Comparison of ENCODE assay signal across 15 cellular contexts in the genomic region with DNA sequence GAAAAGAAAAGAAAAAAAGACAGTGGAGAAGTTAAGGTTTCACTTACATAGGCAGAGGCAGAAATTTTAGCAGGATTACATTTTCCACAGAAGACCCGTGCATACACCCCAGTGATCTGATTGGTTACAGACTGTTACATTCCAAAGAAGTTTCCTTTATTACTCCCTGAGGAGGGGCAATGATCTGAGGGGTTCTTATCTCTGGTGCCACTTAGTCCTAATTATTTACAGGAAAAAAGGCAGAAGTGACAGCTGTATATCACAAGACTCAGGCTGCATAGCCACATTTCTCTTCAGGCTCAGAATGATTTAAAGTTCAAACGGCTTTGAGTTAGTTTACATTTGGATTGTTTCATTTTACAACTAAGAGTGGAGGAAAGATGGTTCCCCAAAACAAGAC. TPM values are rescaled to one million over a fixed set of nuclear protein-coding genes. Genes with fewer than 3 reads are reported as not detected.
DNase-seq lines count a peak whose midpoint lies in the region; ATAC-seq and TF ChIP-seq lines count a peak whose summit lies in the region.
"Had no signal": no experiment of that assay in that cellular context is flagged by ENCODE, and none has a peak within 500 bp of the region (broad histone marks: within the 10 kb centered on the region; RNA-seq: fewer than 3 reads in every experiment).

No MANE protein-coding gene starts in this region.

- no peaks in the 10 kb centered on the region for H3K9me3 ChIP-seq in Caco-2
- no peaks in the 10 kb centered on the region for H3K9me3 ChIP-seq in SK-N-MC (ENCODE audit: low read depth, low read length)
- H3K9me3 ChIP-seq in mesodermal cell (ENCODE audit: control insufficient read depth, low read length), result no peaks in the 10 kb centered on the region
- H3K9me3 ChIP-seq in thyroid gland, result no peaks in the 10 kb centered on the region
- H3K9me3 ChIP-seq: MG63 had no signal

- H3K27me3 Mint-ChIP-seq in Caco-2 (ENCODE audit: insufficient read depth, unreplicated experiment), result no peaks in the 10 kb centered on the region
- H3K27me3 Mint-ChIP-seq: B cell had no signal

- no peak for ATAC-seq in HG03175 (IDR thresholded peaks at IDR 0.05; ENCODE audit: unreplicated experiment)
- ATAC-seq in GM21619 (IDR thresholded peaks at IDR 0.05; ENCODE audit: unreplicated experiment), result no peak
- ATAC-seq: CD8-positive, alpha-beta T cell had no signal

- no peaks in the 10 kb centered on the region for H3K36me3 Mint-ChIP-seq in Caco-2 (ENCODE audit: insufficient read depth, unreplicated experiment)
- H3K36me3 Mint-ChIP-seq: CD8-positive, alpha-beta T cell had no signal

- CTCF ChIA-PET in Caco-2 (lab: Charles Lee), result no interaction called here

- no peak for TF ChIP-seq POLR2A in thyroid gland (IDR thresholded peaks at IDR 0.05)

- DNase-seq in Caco-2 (peak in 1 of 2 experiments; percentile 43), SK-N-MC (ENCODE audit: low read depth, low spot score) (no peak), thyroid gland (no peak), UCSD-AML1 (lab: John Stamatoyannopoulos, UW; ENCODE audit: unreplicated experiment) (no peak)
- no peak for DNase-seq in activated effector memory CD4-positive, alpha-beta T cell treated with Interleukin-2 at 50 U/mL for 16 hours
- DNase-seq: CD8-positive, alpha-beta T cell; KG1; NCI-H187 treated with DMSO at 0.1 percent for 48 hours; NCI-H446; Right ventricle myocardium superior had no signal

- POLR2A ChIA-PET in Caco-2 (lab: Charles Lee), result no interaction called here

- H3K4me3 ChIP-seq in Caco-2 (ENCODE audit: low read depth, low read length) (no peak overlapping the region), SK-N-MC (peak overlapping the region; percentile 37), mesodermal cell (ENCODE audit: extremely low read depth, insufficient read depth, low read length, poor library complexity, severe bottlenecking) (no peak overlapping the region), thyroid gland (replicated peaks in 1 of 3) (no peak overlapping the region)
- H3K4me3 ChIP-seq: MG63 had no signal

- no peaks in the 10 kb centered on the region for H3K36me3 ChIP-seq in Caco-2 (ENCODE audit: control insufficient read depth, insufficient read depth, low read length)
- no peaks in the 10 kb centered on the region for H3K36me3 ChIP-seq in SK-N-MC (ENCODE audit: insufficient read depth, low read length)
- H3K36me3 ChIP-seq in mesodermal cell (ENCODE audit: control insufficient read depth, insufficient read depth, low read length), result no peaks in the 10 kb centered on the region
- no peaks in the 10 kb centered on the region for H3K36me3 ChIP-seq in thyroid gland
- H3K36me3 ChIP-seq: MG63 had no signal

- H3K4me1 ChIP-seq in Caco-2 (peaks cover 10% of the 10 kb centered on the region), mesodermal cell (ENCODE audit: control insufficient read depth, insufficient read depth, low read length, poor library complexity, severe bottlenecking) (peaks cover 15% of the 10 kb centered on the region), thyroid gland (peaks cover 30 to 47% of the 10 kb centered on the region in 2 donors)

- BruUV-seq in Caco-2 (replicated peaks; lab: Mats Ljungman, UMichigan), result no TSS peak

- peak overlapping the region; percentile 3 for H3K4me3 Mint-ChIP-seq in Caco-2 (ENCODE audit: unreplicated experiment)
- H3K4me3 Mint-ChIP-seq: B cell; CD8-positive, alpha-beta T cell had no signal

- H3K9ac ChIP-seq in SK-N-MC (ENCODE audit: insufficient read length), result no peak overlapping the region

- intact Hi-C loops in Caco-2 (cut with micrococcal nuclease; ENCODE audit: unreplicated experiment), result no loop called here
- intact Hi-C loops in thyroid gland (cut with DNase I), result no loop called here

- H3K4me1 Mint-ChIP-seq in Caco-2 (ENCODE audit: low read depth, unreplicated experiment), result peaks cover 14% of the 10 kb centered on the region

- H3K27ac Mint-ChIP-seq in Caco-2 (ENCODE audit: unreplicated experiment), result peak overlapping the region; percentile 65
- H3K27ac Mint-ChIP-seq: B cell; CD8-positive, alpha-beta T cell had no signal

- TF ChIP-seq CTCF in Caco-2 (IDR thresholded peaks at IDR 0.05; ENCODE audit: insufficient read depth in 1 of 2, low read depth in 1 of 2, low read length in 1 of 2, severe bottlenecking in 1 of 2, unreplicated experiment in 1 of 2) (no peak), thyroid gland (IDR thresholded peaks at IDR 0.05) (no peak)

- H3K27me3 ChIP-seq in Caco-2 (replicated peaks; ENCODE audit: control insufficient read depth, insufficient read depth, low read length), result no peaks in the 10 kb centered on the region
- H3K27me3 ChIP-seq in thyroid gland, result no peaks in the 10 kb centered on the region
- H3K27me3 ChIP-seq: MG63 had no signal

- H3K9me3 Mint-ChIP-seq in Caco-2 (ENCODE audit: unreplicated experiment), result no peaks in the 10 kb centered on the region
- H3K9me3 Mint-ChIP-seq: CD8-positive, alpha-beta T cell had no signal

- 80% methylated on average over 1 of the region's 2 CpGs; no CpG with 5 or more reads in 1 of the 2 experiments for WGBS in mesodermal cell (ENCODE audit: insufficient coverage in 2 of 2), 2 experiments
- 36 to 39% methylated on average over 2 of the region's 2 CpGs for WGBS in thyroid gland, 2 donors

- H3K27ac ChIP-seq in SK-N-MC, result peak overlapping the region; percentile 77
- peak overlapping the region; percentile 23 for H3K27ac ChIP-seq in mesodermal cell (ENCODE audit: low read depth, low read length, severe bottlenecking)
- peak overlapping the region; percentile 91 to 98 (median 95) for H3K27ac ChIP-seq in thyroid gland

RNA-seq across cellular contexts. Expression of a gene that starts 17.3 kb away (rescaled TPM):
- total RNA-seq in Caco-2 (2022) (8.5 and 8.6 TPM in 2 replicates), thyroid gland (10 to 100 TPM in 2 of 4 donors, 1 to 10 TPM in 2; 5.3 to 17.2 (median 9.4) TPM)
- polyA plus RNA-seq in mesodermal cell (2013, experiment 1 of 2), result 7.5 TPM
- polyA plus RNA-seq in mesodermal cell (2013, experiment 2 of 2), result 8.9 TPM

RNA-seq across cellular contexts. Expression of a gene that starts 18.2 kb away (rescaled TPM):
- total RNA-seq in Caco-2 (2022) (16.5 and 18.5 TPM in 2 replicates), thyroid gland (10 to 100 TPM; 21.9 to 42.0 (median 30.8) TPM)
- 7.2 TPM for polyA plus RNA-seq in mesodermal cell (2013, experiment 1 of 2)
- polyA plus RNA-seq in mesodermal cell (2013, experiment 2 of 2), result 7.5 TPM

Comparison
In these comparisons a context has a peak if more than half of its experiments do, and no peak if none do; other contexts are left out.
1. H3K27ac ChIP-seq: peak in every context shown above with its lines; median percentile 95 in thyroid gland; 77 in SK-N-MC; 23 in mesodermal cell.